19 cellular contexts compared by ENCODE assay signal in genomic region chr4:11495291-11495690, GRCh38.
DNase-seq lines count a peak whose midpoint lies in the region; ATAC-seq and TF ChIP-seq lines count a peak whose summit lies in the region.
"Had no signal": no experiment of that assay in that cellular context is flagged by ENCODE, and none has a peak within 500 bp of the region (broad histone marks: within the 10 kb centered on the region; RNA-seq: fewer than 3 reads in every experiment).

No MANE protein-coding gene starts in this region.

- peak overlapping the region; percentile 72; the same call in 1 of the 2 replicates for H3K27ac ChIP-seq in HCT116 (ENCODE audit: low read depth, low read length)
- peak overlapping the region; percentile 99 for H3K27ac ChIP-seq in PC-3 (ENCODE audit: low read length)
- H3K27ac ChIP-seq in substantia nigra (ENCODE audit: low read depth, low read length, poor library complexity, severe bottlenecking): no peak overlapping the region
- H3K27ac ChIP-seq: HL-60 had no signal

- H3K9me2 ChIP-seq in HCT116 (ENCODE audit: insufficient read depth): no peaks in the 10 kb centered on the region
- no peaks in the 10 kb centered on the region for H3K9me2 ChIP-seq in PC-3 (replicated peaks; ENCODE audit: low read length)
- H3K9me2 ChIP-seq: SK-N-SH had no signal

- peak overlapping the region; percentile 63; the same call in 1 of the 2 replicates for H3K9ac ChIP-seq in HCT116 (ENCODE audit: low read length)
- no peak overlapping the region for H3K9ac ChIP-seq in PC-3 (ENCODE audit: low read length)
- H3K9ac ChIP-seq: SK-N-SH had no signal

- no TSS peak for BruUV-seq in HCT116 (replicated peaks; lab: Mats Ljungman, UMichigan)
- no TSS peak for BruUV-seq in PC-3 (replicated peaks; lab: Mats Ljungman, UMichigan)

- H3F3A ChIP-seq in PC-3 (ENCODE audit: low read length, unreplicated experiment): peaks cover 5% of the 10 kb centered on the region

- intact Hi-C loops in HCT116 (cut with micrococcal nuclease) (no loop called here), PC-3 (cut with micrococcal nuclease) (no loop called here)

- H2AFZ ChIP-seq in HCT116 (ENCODE audit: low read depth, low read length, poor library complexity, severe bottlenecking) (no peak overlapping the region), PC-3 (ENCODE audit: low read length) (no peak overlapping the region)

- H3K4me1 ChIP-seq in HCT116 (ENCODE audit: control insufficient read depth in 1 of 2, insufficient read depth in 2 of 2, low read length in 2 of 2): peaks cover 24 to 45% of the 10 kb centered on the region in 2 experiments
- peaks cover 30% of the 10 kb centered on the region for H3K4me1 ChIP-seq in PC-3 (ENCODE audit: insufficient read depth, low read length)

- H3K9me3 ChIP-seq in HCT116 (ENCODE audit: control insufficient read depth in 1 of 2, insufficient read depth in 1 of 2, low read depth in 1 of 2, low read length in 2 of 2) (no peaks in the 10 kb centered on the region), PC-3 (ENCODE audit: low read length) (no peaks in the 10 kb centered on the region)
- H3K9me3 ChIP-seq: SK-N-SH had no signal

- no peaks in the 10 kb centered on the region for H4K20me1 ChIP-seq in HCT116 (ENCODE audit: insufficient read depth)
- H4K20me1 ChIP-seq in PC-3 (ENCODE audit: low read length): no peaks in the 10 kb centered on the region

- CTCF ChIA-PET in HCT116 (lab: Charles Lee): no interaction called here
- CTCF ChIA-PET in PC-3 (lab: Charles Lee): no interaction called here

- H3K36me3 ChIP-seq in HCT116 (ENCODE audit: control insufficient read depth in 1 of 2, insufficient read depth in 2 of 2, low read length in 2 of 2) (no peaks in the 10 kb centered on the region), PC-3 (ENCODE audit: low read depth, low read length) (no peaks in the 10 kb centered on the region)

- POLR2A ChIA-PET in HCT116 (lab: Charles Lee) (interaction anchor here (1.0 to 1.2 kb wide), 4 partner anchors 11 to 138 kb away, joined by 3 read pairs; no protein-coding TSS in a partner anchor), PC-3 (lab: Charles Lee; ENCODE audit: unreplicated experiment) (no interaction called here)

- ATAC-seq in HCT116 (no peak), PC-3 (no peak), HG03196 (IDR thresholded peaks at IDR 0.05; ENCODE audit: unreplicated experiment) (no peak)

- no peak overlapping the region for H3K4me3 ChIP-seq in HCT116 (replicated peaks in 1 of 2; ENCODE audit: low read depth in 1 of 2, low read length in 2 of 2)
- H3K4me3 ChIP-seq in PC-3 (ENCODE audit: low read length): no peak overlapping the region
- no peak overlapping the region for H3K4me3 ChIP-seq in choroid plexus epithelial cell (ENCODE audit: low read depth, low read length)

- no peak for TF ChIP-seq POLR2A in HCT116 (IDR thresholded peaks at IDR 0.05; ENCODE audit: borderline replicate concordance, extremely low read depth, insufficient read depth, insufficient read length)

- no peak for DNase-seq in HCT116 (ENCODE audit: low read depth, low spot score)
- no peak for DNase-seq in PC-3
- DNase-seq in choroid plexus epithelial cell (ENCODE audit: low read depth): peak; percentile 69
- peak; percentile 16 for DNase-seq in iris pigment epithelial cell (ENCODE audit: low read depth)
- no peak for DNase-seq in cortex of kidney (lab: John Stamatoyannopoulos, UW)
- DNase-seq in substantia nigra (lab: John Stamatoyannopoulos, UW): no peak
- DNase-seq in stimulated activated CD4-positive, alpha-beta T cell treated with anti-CD3 and anti-CD28 coated beads, Interleukin-4, amount 100 ng/mL, for 4 hours: no peak
- DNase-seq: AML-193, COR-L47, DMS153, H7, NCI-H1048, NCI-H1436 treated with DMSO at 0.1 percent for 48 hours, NCI-H2081, NCI-H748 treated with DMSO at 0.1 percent for 48 hours, SHP77, SK-N-SH had no signal

- H3K79me2 ChIP-seq in HCT116 (ENCODE audit: insufficient read depth, low read length) (no peaks in the 10 kb centered on the region), PC-3 (ENCODE audit: low read length) (no peaks in the 10 kb centered on the region)

- no peak overlapping the region for H3K4me2 ChIP-seq in HCT116 (ENCODE audit: low read length)
- no peak overlapping the region for H3K4me2 ChIP-seq in PC-3 (ENCODE audit: low read length)
- H3K4me2 ChIP-seq: SK-N-SH had no signal

- RAD21 ChIA-PET in HCT116 (lab: Charles Lee; ENCODE audit: low non-redundant PET in 1 of 2, low total read pairs in 2 of 2, uncharacterized antibody in 2 of 2, unreplicated experiment in 2 of 2): no interaction called here

- no peaks in the 10 kb centered on the region for H3K27me3 ChIP-seq in HCT116 (ENCODE audit: insufficient read depth, low read length)
- H3K27me3 ChIP-seq in PC-3 (ENCODE audit: low read length): no peaks in the 10 kb centered on the region

- no peak for TF ChIP-seq RAD21 in HCT116 (IDR thresholded peaks at IDR 0.05; ENCODE audit: low read depth)

- TF ChIP-seq CTCF in HCT116 (IDR thresholded peaks at IDR 0.05 in 2 of 3, conservative IDR thresholded peaks at IDR 0.05 in 1 of 3; ENCODE audit: borderline replicate concordance in 1 of 3, insufficient read depth in 1 of 3, low read depth in 2 of 3, low read length in 2 of 3): no peak
- TF ChIP-seq CTCF in PC-3 (conservative IDR thresholded peaks at IDR 0.05; ENCODE audit: low read depth, low read length): no peak
- no peak for TF ChIP-seq CTCF in choroid plexus epithelial cell (conservative IDR thresholded peaks at IDR 0.05; ENCODE audit: low read depth, low read length)

TF ChIP-seq in HCT116, 20 proteins besides CTCF, POLR2A, EP300 and RAD21:
- TF ChIP-seq POLR2AphosphoS5 (IDR thresholded peaks at IDR 0.05; ENCODE audit: low read depth, low read length): no peak
- no peak for TF ChIP-seq EGR1 (IDR thresholded peaks at IDR 0.05; ENCODE audit: low read depth)
- no peak for TF ChIP-seq ATF3 (IDR thresholded peaks at IDR 0.05)
- TF ChIP-seq ZNF274 (IDR thresholded peaks at IDR 0.05; ENCODE audit: low read depth, low read length): no peak
- TF ChIP-seq FOSL1 (IDR thresholded peaks at IDR 0.05; ENCODE audit: low read depth): no peak
- no peak for TF ChIP-seq SIN3A (IDR thresholded peaks at IDR 0.05; ENCODE audit: low read depth)
- no peak for TF ChIP-seq YY1 (IDR thresholded peaks at IDR 0.05; ENCODE audit: extremely low read depth, insufficient replicate concordance, low read depth, low read length)
- no peak for TF ChIP-seq MAX (IDR thresholded peaks at IDR 0.05)
- no peak for TF ChIP-seq ZBTB33 (IDR thresholded peaks at IDR 0.05; ENCODE audit: extremely low read depth, insufficient replicate concordance, low read length)
- no peak for TF ChIP-seq SRF (IDR thresholded peaks at IDR 0.05; ENCODE audit: low read depth)
- TF ChIP-seq TCF7L2 (IDR thresholded peaks at IDR 0.05; ENCODE audit: borderline replicate concordance, extremely low read depth, insufficient read depth, insufficient read length): no peak
- no peak for TF ChIP-seq ZFX (IDR thresholded peaks at IDR 0.05)
- no peak for TF ChIP-seq REST (IDR thresholded peaks at IDR 0.05; ENCODE audit: low read depth)
- TF ChIP-seq CEBPB (IDR thresholded peaks at IDR 0.05; ENCODE audit: low read depth): no peak
- TF ChIP-seq ELF1 (IDR thresholded peaks at IDR 0.05; ENCODE audit: borderline replicate concordance, low read depth): no peak

Comparison
In these comparisons a context has a peak if more than half of its experiments do, and no peak if none do; other contexts are left out.
1. DNase-seq: peak in choroid plexus epithelial cell (single experiment) and iris pigment epithelial cell (single experiment); none in HCT116 (single experiment), PC-3 (single experiment), cortex of kidney (single experiment), substantia nigra (0 of 49) and stimulated activated CD4-positive, alpha-beta T cell treated with anti-CD3 and anti-CD28 coated beads, Interleukin-4, amount 100 ng/mL, for 4 hours (0 of 2).